In genomic region chr6:138347840-138348239, GRCh38 we compare ENCODE assay signal across 1 cellular context.
TF ChIP-seq lines count a peak whose summit lies in the region.

No MANE protein-coding gene starts in this region.

TF ChIP-seq in GM23338, 12 proteins besides CTCF, POLR2A, EP300 and RAD21:
- no peak for TF ChIP-seq ZNF462 (CRISPR knock-in tag; IDR thresholded peaks at IDR 0.05)
- TF ChIP-seq ETS1 (IDR thresholded peaks at IDR 0.05): no peak
- no peak for TF ChIP-seq JUNB (IDR thresholded peaks at IDR 0.05; ENCODE audit: unreplicated experiment)
- no peak for TF ChIP-seq EZH2phosphoT487 (IDR thresholded peaks at IDR 0.05; ENCODE audit: unreplicated experiment)
- TF ChIP-seq CREB1 (CRISPR knock-in tag; IDR thresholded peaks at IDR 0.05; ENCODE audit: low read depth): no peak
- no peak for TF ChIP-seq REST (IDR thresholded peaks at IDR 0.05; ENCODE audit: unreplicated experiment)
- no peak for TF ChIP-seq NANOG (IDR thresholded peaks at IDR 0.05; ENCODE audit: borderline replicate concordance)
- no peak for TF ChIP-seq STAT1 (IDR thresholded peaks at IDR 0.05; ENCODE audit: unreplicated experiment)
- no peak for TF ChIP-seq POLR2AphosphoS5 (IDR thresholded peaks at IDR 0.05; ENCODE audit: low read depth)
